In genomic region chr1:167630568-167631385, GRCh38 we compare ENCODE assay signal across 8 cellular contexts. TPM values are rescaled to one million over a fixed set of nuclear protein-coding genes. Genes with fewer than 3 reads are reported as not detected.
DNase-seq lines count a peak whose midpoint lies in the region; ATAC-seq lines count a peak whose summit lies in the region.

No MANE protein-coding gene starts in this region.

- peak; percentile 11 to 22 for ATAC-seq in CD4-positive, CD25-positive, alpha-beta regulatory T cell (ENCODE audit: low read depth in 2 of 2)
- ATAC-seq in HG02852 (IDR thresholded peaks at IDR 0.05; ENCODE audit: unreplicated experiment): peak; percentile 25
- ATAC-seq in GM21619 (IDR thresholded peaks at IDR 0.05; ENCODE audit: unreplicated experiment): no peak
- ATAC-seq in GM18502 (IDR thresholded peaks at IDR 0.05; ENCODE audit: poor library complexity, unreplicated experiment): no peak

- H3K4me3 Mint-ChIP-seq in CD4-positive, CD25-positive, alpha-beta regulatory T cell: peak overlapping the region; percentile 95 to 99 (median 96)

- peaks cover 0 to 3% (median 0%) of the 10 kb centered on the region in 7 donors for H3K9me3 Mint-ChIP-seq in CD4-positive, CD25-positive, alpha-beta regulatory T cell

- peak in 2 of 3 donors; percentile 63 to 67 for DNase-seq in CD4-positive, CD25-positive, alpha-beta regulatory T cell
- DNase-seq in activated naive CD4-positive, alpha-beta T cell treated with anti-CD3 and anti-CD28 coated beads, Interleukin-2, amount 50 U/mL, for 16 hours: peak; percentile 32
- peak; percentile 20 for DNase-seq in stimulated activated CD4-positive, alpha-beta T cell treated with anti-CD3 and anti-CD28 coated beads, Interleukin-4, amount 100 ng/mL, for 1 hour
- no peak for DNase-seq in GF-D8 (lab: John Stamatoyannopoulos, UW)

- H3K4me3 ChIP-seq in CD4-positive, CD25-positive, alpha-beta regulatory T cell (ENCODE audit: low read depth, low read length): peak overlapping the region; percentile 99
- peak overlapping the region; percentile 61 for H3K4me3 ChIP-seq in iPS-15b (ENCODE audit: low read depth, low read length)

- H3K27me3 ChIP-seq in CD4-positive, CD25-positive, alpha-beta regulatory T cell (ENCODE audit: control insufficient read depth, insufficient read depth, low read length): no peaks in the 10 kb centered on the region
- H3K27me3 ChIP-seq in iPS-15b (ENCODE audit: control insufficient read depth, insufficient read depth, low read length): peaks cover 81% of the 10 kb centered on the region

- H3K9ac ChIP-seq in iPS-15b (ENCODE audit: low read depth, low read length): no peak overlapping the region

- peaks cover 26% of the 10 kb centered on the region for H3K36me3 Mint-ChIP-seq in CD4-positive, CD25-positive, alpha-beta regulatory T cell

- H3K4me1 Mint-ChIP-seq in CD4-positive, CD25-positive, alpha-beta regulatory T cell: peaks cover 12 to 85% (median 52%) of the 10 kb centered on the region in 4 donors

- H3K36me3 ChIP-seq in CD4-positive, CD25-positive, alpha-beta regulatory T cell (ENCODE audit: control insufficient read depth, insufficient read depth, low read length): peaks cover 22% of the 10 kb centered on the region
- no peaks in the 10 kb centered on the region for H3K36me3 ChIP-seq in iPS-15b (ENCODE audit: control insufficient read depth, insufficient read depth, low read length)

- no peaks in the 10 kb centered on the region for H3K27me3 Mint-ChIP-seq in CD4-positive, CD25-positive, alpha-beta regulatory T cell

- H3K9me3 ChIP-seq in CD4-positive, CD25-positive, alpha-beta regulatory T cell (ENCODE audit: control insufficient read depth in 2 of 2, low read length in 2 of 2): no peaks in the 10 kb centered on the region
- H3K9me3 ChIP-seq in iPS-15b (ENCODE audit: control insufficient read depth, insufficient read depth, low read length): no peaks in the 10 kb centered on the region

- H3K4me1 ChIP-seq in CD4-positive, CD25-positive, alpha-beta regulatory T cell (ENCODE audit: control insufficient read depth, insufficient read depth, low read length, poor library complexity, severe bottlenecking): peaks cover 86% of the 10 kb centered on the region
- peaks cover 11% of the 10 kb centered on the region for H3K4me1 ChIP-seq in iPS-15b (ENCODE audit: control insufficient read depth, insufficient read depth, low read length)

- peak overlapping the region; percentile 97 to 99 (median 98) for H3K27ac Mint-ChIP-seq in CD4-positive, CD25-positive, alpha-beta regulatory T cell

- H3K27ac ChIP-seq in CD4-positive, CD25-positive, alpha-beta regulatory T cell (ENCODE audit: insufficient read depth, low read length, poor library complexity, severe bottlenecking): peak overlapping the region; percentile 91

RNA-seq across cellular contexts. Expression of gene RCSD1, which starts 0.7 kb away (rescaled TPM):
- total RNA-seq in CD4-positive, CD25-positive, alpha-beta regulatory T cell: 174 TPM
- 100 to 1,000 TPM; 207 to 251 (median 233) TPM for polyA plus RNA-seq in CD4-positive, CD25-positive, alpha-beta regulatory T cell

Comparison
In these comparisons a context has a peak if more than half of its experiments do, and no peak if none do; other contexts are left out.
1. ATAC-seq: peak in CD4-positive, CD25-positive, alpha-beta regulatory T cell (2 of 2) and HG02852 (single experiment); none in GM21619 (single experiment) and GM18502 (single experiment).